ENCODE assay signal across 7 cellular contexts in the genomic region with DNA sequence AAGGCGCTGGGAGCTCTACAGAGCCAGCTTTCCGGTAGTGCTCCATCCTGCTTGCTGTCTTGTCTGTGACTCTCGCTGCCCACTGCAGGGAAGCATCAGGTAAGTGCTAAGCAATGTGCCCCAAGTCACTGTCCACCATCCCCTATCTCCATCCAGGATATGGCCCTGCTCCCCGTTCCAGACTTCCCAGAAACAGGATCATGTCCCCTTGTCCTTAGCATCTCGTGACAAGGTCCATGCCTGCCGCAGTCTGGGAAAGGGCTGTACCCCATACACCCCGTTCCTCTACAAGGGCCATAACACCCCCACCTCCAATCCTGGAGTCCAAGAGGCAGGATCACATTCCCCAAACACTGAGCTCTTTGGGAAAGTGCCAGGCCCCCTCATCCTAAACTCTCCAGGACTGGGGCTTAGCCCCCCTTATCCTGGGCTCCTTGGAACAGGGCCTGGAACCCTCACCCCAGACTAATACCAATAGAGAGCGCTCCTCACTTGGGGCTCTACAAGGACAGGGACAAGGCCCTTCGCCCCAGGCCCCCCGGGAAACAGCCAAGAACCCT. TPM values are rescaled to one million over a fixed set of nuclear protein-coding genes. Genes with fewer than 3 reads are reported as not detected.
DNase-seq lines count a peak whose midpoint lies in the region; ATAC-seq and TF ChIP-seq lines count a peak whose summit lies in the region.
"Had no signal": no experiment of that assay in that cellular context is flagged by ENCODE, and none has a peak within 500 bp of the region (broad histone marks: within the 10 kb centered on the region; RNA-seq: fewer than 3 reads in every experiment).

No MANE protein-coding gene starts in this region.

- peak overlapping the region; percentile 88 for H3K27ac Mint-ChIP-seq in activated CD8-positive, alpha-beta memory T cell treated with anti-CD3 and anti-CD28 coated beads, Interleukin-2, amount 10 ng/mL, durations not matched to agents 7 days and 5 days

- H3K36me3 Mint-ChIP-seq in activated CD8-positive, alpha-beta memory T cell treated with anti-CD3 and anti-CD28 coated beads, Interleukin-2, amount 10 ng/mL, durations not matched to agents 7 days and 5 days = peaks cover 10% of the 10 kb centered on the region

- no peaks in the 10 kb centered on the region for H3K27me3 Mint-ChIP-seq in activated CD8-positive, alpha-beta memory T cell treated with anti-CD3 and anti-CD28 coated beads, Interleukin-2, amount 10 ng/mL, durations not matched to agents 7 days and 5 days

- peak overlapping the region; percentile 64 for H3K4me3 ChIP-seq in ovary

- peaks cover 9% of the 10 kb centered on the region for H3K4me1 ChIP-seq in ovary (ENCODE audit: insufficient read depth)

- H3K9me3 Mint-ChIP-seq in activated CD8-positive, alpha-beta memory T cell treated with anti-CD3 and anti-CD28 coated beads, Interleukin-2, amount 10 ng/mL, durations not matched to agents 7 days and 5 days (ENCODE audit: low read depth) = no peaks in the 10 kb centered on the region

- CTCF ChIA-PET in activated CD8-positive, alpha-beta memory T cell treated with anti-CD3 and anti-CD28 coated beads, Interleukin-2, amount 10 ng/mL, durations not matched to agents 7 days and 5 days (lab: Charles Lee) = interaction anchor here (1.0 to 16.1 kb wide), 10 partner anchors 9 to 232 kb away, joined by 3 to 293 read pairs (median 5); a partner anchor contains a TSS

- no peak for TF ChIP-seq POLR2A in ovary (IDR thresholded peaks at IDR 0.05)

- no peak for DNase-seq in activated CD8-positive, alpha-beta memory T cell treated with anti-CD3 and anti-CD28 coated beads, Interleukin-2, amount 10 ng/mL, durations not matched to agents 7 days and 5 days
- DNase-seq in activated CD8-positive, alpha-beta memory T cell treated with anti-CD3 and anti-CD28 coated beads for 24 hours = no peak
- DNase-seq in cerebellum (ENCODE audit: low spot score) = peak; percentile 52
- peak; percentile 40 to 71 (median 59) for DNase-seq in ovary
- no peak for DNase-seq in SK-N-DZ (ENCODE audit: low spot score)
- no peak for DNase-seq in NCI-H146 (lab: John Stamatoyannopoulos, UW)

- no peak for ATAC-seq in activated CD8-positive, alpha-beta memory T cell treated with anti-CD3 and anti-CD28 coated beads, Interleukin-2, amount 10 ng/mL, durations not matched to agents 7 days and 5 days

- no peak for TF ChIP-seq CTCF in ovary (IDR thresholded peaks at IDR 0.05)

- no peaks in the 10 kb centered on the region for H3K27me3 ChIP-seq in ovary

- WGBS in ovary, 3 donors = 48 to 56% (median 49%) methylated on average over 10 of the region's 10 CpGs

- no peaks in the 10 kb centered on the region for H3K9me3 ChIP-seq in ovary

- H3K4me1 Mint-ChIP-seq in activated CD8-positive, alpha-beta memory T cell treated with anti-CD3 and anti-CD28 coated beads, Interleukin-2, amount 10 ng/mL, durations not matched to agents 7 days and 5 days = peaks cover 23% of the 10 kb centered on the region

- peak overlapping the region; percentile 82 for H3K4me3 Mint-ChIP-seq in activated CD8-positive, alpha-beta memory T cell treated with anti-CD3 and anti-CD28 coated beads, Interleukin-2, amount 10 ng/mL, durations not matched to agents 7 days and 5 days

- H3K27ac ChIP-seq in ovary = peak overlapping the region; percentile 61 to 82

- TF ChIP-seq EP300 in ovary (IDR thresholded peaks at IDR 0.05) = no peak

- no peaks in the 10 kb centered on the region for H3K36me3 ChIP-seq in ovary

- intact Hi-C loops in ovary (cut with DNase I) = no loop called here

RNA-seq across cellular contexts. Expression of a gene that starts 0.6 kb away (rescaled TPM):
- total RNA-seq in activated CD8-positive, alpha-beta memory T cell treated with anti-CD3 and anti-CD28 coated beads, Interleukin-2, amount 10 ng/mL, durations not matched to agents 7 days and 5 days = 10 to 100 TPM; 27.2 to 27.8 TPM
- total RNA-seq in cerebellum (5.7 TPM), ovary (10 to 100 TPM; 14.4 to 26.0 (median 20.6) TPM)
- 10 to 100 TPM in 1 of 2 donors, 1 to 10 TPM in 1; 5.4 to 28.8 TPM for polyA plus RNA-seq in ovary
- polyA plus RNA-seq in SK-N-DZ (2014; cell fraction: cytosol; rRNA removed) = 31.2 and 38.8 TPM in 2 replicates
- polyA plus RNA-seq in SK-N-DZ (2014; cell fraction: nucleus; rRNA removed) = 21.2 and 32.3 TPM in 2 replicates

RNA-seq across cellular contexts. Expression of a gene that starts 9.0 kb away (rescaled TPM):
- 100 to 1,000 TPM; 106 to 120 TPM for total RNA-seq in activated CD8-positive, alpha-beta memory T cell treated with anti-CD3 and anti-CD28 coated beads, Interleukin-2, amount 10 ng/mL, durations not matched to agents 7 days and 5 days
- total RNA-seq in cerebellum (57.4 TPM), ovary (100 to 1,000 TPM in 1 of 7 donors, 10 to 100 TPM in 6; 56.4 to 103 (median 95.3) TPM)
- polyA plus RNA-seq in ovary = 100 to 1,000 TPM in 1 of 2 donors, 10 to 100 TPM in 1; 62.4 to 106 TPM
- polyA plus RNA-seq in SK-N-DZ (2014; cell fraction: cytosol; rRNA removed) = 57.8 and 72.5 TPM in 2 replicates
- 49.2 and 57.7 TPM in 2 replicates for polyA plus RNA-seq in SK-N-DZ (2014; cell fraction: nucleus; rRNA removed)

RNA-seq across cellular contexts. Expression of a gene that starts 17.5 kb away (rescaled TPM):
- under 1 TPM in 1 of 2 experiments, not detected in 1; 0.26 TPM for total RNA-seq in activated CD8-positive, alpha-beta memory T cell treated with anti-CD3 and anti-CD28 coated beads, Interleukin-2, amount 10 ng/mL, durations not matched to agents 7 days and 5 days
- total RNA-seq in cerebellum (0.45 TPM), ovary (under 1 TPM in 1 of 7 donors, not detected in 6; 0.40 TPM)
- polyA plus RNA-seq in ovary = under 1 TPM in 1 of 2 donors, not detected in 1; 0.07 TPM
- 0.25 TPM in 1 of 2 replicates, not detected in the other for polyA plus RNA-seq in SK-N-DZ (2014; cell fraction: cytosol; rRNA removed)
- polyA plus RNA-seq in SK-N-DZ (2014; cell fraction: nucleus; rRNA removed) = 0.15 TPM in 1 of 2 replicates, not detected in the other
- total RNA-seq: renal cortical epithelial cell had no signal

RNA-seq across cellular contexts. Expression of a gene that starts 21.8 kb away (rescaled TPM):
- not detected for total RNA-seq in activated CD8-positive, alpha-beta memory T cell treated with anti-CD3 and anti-CD28 coated beads, Interleukin-2, amount 10 ng/mL, durations not matched to agents 7 days and 5 days
- total RNA-seq in cerebellum (18.6 TPM), ovary (1 to 10 TPM; 1.3 to 3.7 (median 2.6) TPM)
- 1 to 10 TPM; 1.2 to 4.7 TPM for polyA plus RNA-seq in ovary
- polyA plus RNA-seq in SK-N-DZ (2014; cell fraction: cytosol; rRNA removed) = 85.6 and 98.3 TPM in 2 replicates
- polyA plus RNA-seq in SK-N-DZ (2014; cell fraction: nucleus; rRNA removed) = 45.4 and 60.6 TPM in 2 replicates
- total RNA-seq: renal cortical epithelial cell had no signal

RNA-seq across cellular contexts. Expression of a gene that starts 26.3 kb away (rescaled TPM):
- 10 to 100 TPM; 66.1 to 82.1 TPM for total RNA-seq in activated CD8-positive, alpha-beta memory T cell treated with anti-CD3 and anti-CD28 coated beads, Interleukin-2, amount 10 ng/mL, durations not matched to agents 7 days and 5 days
- total RNA-seq in cerebellum = 24.3 TPM
- 10 to 100 TPM; 47.2 to 73.9 (median 54.3) TPM for total RNA-seq in ovary
- 10 to 100 TPM; 52.7 to 92.4 TPM for polyA plus RNA-seq in ovary
- 183 and 208 TPM in 2 replicates for polyA plus RNA-seq in SK-N-DZ (2014; cell fraction: cytosol; rRNA removed)
- 89.9 and 92.3 TPM in 2 replicates for polyA plus RNA-seq in SK-N-DZ (2014; cell fraction: nucleus; rRNA removed)

Comparison
In these comparisons a context has a peak if more than half of its experiments do, and no peak if none do; other contexts are left out.
1. DNase-seq: peak in cerebellum (single experiment) and ovary (5 of 5); none in activated CD8-positive, alpha-beta memory T cell treated with anti-CD3 and anti-CD28 coated beads, Interleukin-2, amount 10 ng/mL, durations not matched to agents 7 days and 5 days (single experiment), activated CD8-positive, alpha-beta memory T cell treated with anti-CD3 and anti-CD28 coated beads for 24 hours (single experiment), SK-N-DZ (single experiment) and NCI-H146 (single experiment).